Comparison of ENCODE assay signal across 18 cellular contexts in the genomic region with DNA sequence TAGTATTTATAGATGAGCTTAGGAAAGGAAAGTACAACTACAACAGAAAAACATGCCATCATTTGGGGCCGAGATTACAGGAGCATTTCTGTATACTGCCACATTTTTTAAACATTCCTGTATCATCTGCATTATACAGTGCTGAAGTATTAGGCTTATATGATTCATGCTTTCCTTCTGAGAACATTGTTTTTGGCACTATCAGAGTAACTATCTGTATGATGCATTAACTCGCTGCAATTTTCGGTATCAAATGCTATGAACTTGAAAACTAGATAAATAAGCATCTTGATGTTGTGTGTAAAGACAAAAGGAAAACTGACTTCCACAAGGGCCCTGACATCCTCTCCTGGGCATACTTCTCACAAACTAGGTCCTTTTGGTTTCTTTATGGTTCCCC.
"Had no signal": no experiment of that assay in that cellular context is flagged by ENCODE, and none has a peak within 500 bp of the region (broad histone marks: within the 10 kb centered on the region; RNA-seq: fewer than 3 reads in every experiment).

No MANE protein-coding gene starts in this region.

- H3K36me3 Mint-ChIP-seq: activated naive CD4-positive, alpha-beta T cell treated with anti-CD3 and anti-CD28 coated beads, Interleukin-2, amount 50 U/mL, for 24 hours; stimulated activated effector memory CD8-positive, alpha-beta T cell treated with anti-CD3 and anti-CD28 coated beads, Interleukin-12 subunit alpha, Interleukin-12 subunit beta, amount 100 ng/mL, for 72 hours; WTC11 had no signal

- H3K27me3 Mint-ChIP-seq: activated CD8-positive, alpha-beta T cell treated with anti-CD3 and anti-CD28 coated beads for 36 hours; activated naive CD4-positive, alpha-beta T cell treated with anti-CD3 and anti-CD28 coated beads, Interleukin-2, amount 50 U/mL, for 24 hours had no signal

- DNase-seq: activated CD4-positive, alpha-beta T cell treated with anti-CD3 and anti-CD28 coated beads for 4 hours; activated CD8-positive, alpha-beta T cell treated with anti-CD3 and anti-CD28 coated beads for 36 hours; activated effector memory CD4-positive, alpha-beta T cell treated with anti-CD3 and anti-CD28 coated beads, Interleukin-2, amount 50 U/mL, for 16 hours; activated T-cell treated with anti-CD3 and anti-CD28 coated beads, Interleukin-2, amount 50 U/mL, for 48 hours; adrenal gland; dermis blood vessel endothelial cell; erythroblast; foreskin fibroblast; glutamatergic neuron; hypothalamus; nephron progenitor cell; right lobe of liver; stimulated activated CD4-positive, alpha-beta T cell treated with anti-CD3 and anti-CD28 coated beads, Interleukin-12 subunit alpha, Interleukin-12 subunit beta, amount 100 ng/mL, for 4 hours; stimulated activated CD4-positive, alpha-beta T cell treated with anti-CD3 and anti-CD28 coated beads, Interleukin-2, amount 100 ng/mL, for 24 hours; thyroid gland had no signal

- ATAC-seq: activated CD8-positive, alpha-beta T cell treated with anti-CD3 and anti-CD28 coated beads for 36 hours; right lobe of liver; stimulated activated effector memory CD8-positive, alpha-beta T cell treated with anti-CD3 and anti-CD28 coated beads, Interleukin-12 subunit alpha, Interleukin-12 subunit beta, amount 100 ng/mL, for 72 hours; WTC11 had no signal

- H3K9me3 Mint-ChIP-seq: nephron progenitor cell, WTC11 had no signal

- H3K4me3 Mint-ChIP-seq: activated CD8-positive, alpha-beta T cell treated with anti-CD3 and anti-CD28 coated beads for 36 hours; activated naive CD4-positive, alpha-beta T cell treated with anti-CD3 and anti-CD28 coated beads, Interleukin-2, amount 50 U/mL, for 24 hours; nephron progenitor cell; stimulated activated effector memory CD8-positive, alpha-beta T cell treated with anti-CD3 and anti-CD28 coated beads, Interleukin-12 subunit alpha, Interleukin-12 subunit beta, amount 100 ng/mL, for 72 hours; WTC11 had no signal

- H3K4me1 Mint-ChIP-seq: activated naive CD4-positive, alpha-beta T cell treated with anti-CD3 and anti-CD28 coated beads, Interleukin-2, amount 50 U/mL, for 24 hours; stimulated activated effector memory CD8-positive, alpha-beta T cell treated with anti-CD3 and anti-CD28 coated beads, Interleukin-12 subunit alpha, Interleukin-12 subunit beta, amount 100 ng/mL, for 72 hours had no signal

- H3K36me3 ChIP-seq: adrenal gland, right lobe of liver, thyroid gland had no signal

- H3K27ac ChIP-seq: adrenal gland, right lobe of liver, thyroid gland had no signal

- H3K27me3 ChIP-seq: adrenal gland, thyroid gland had no signal

- H3K27ac Mint-ChIP-seq: activated CD8-positive, alpha-beta T cell treated with anti-CD3 and anti-CD28 coated beads for 36 hours; activated naive CD4-positive, alpha-beta T cell treated with anti-CD3 and anti-CD28 coated beads, Interleukin-2, amount 50 U/mL, for 24 hours; nephron progenitor cell; stimulated activated effector memory CD8-positive, alpha-beta T cell treated with anti-CD3 and anti-CD28 coated beads, Interleukin-12 subunit alpha, Interleukin-12 subunit beta, amount 100 ng/mL, for 72 hours had no signal

- H3K4me1 ChIP-seq: adrenal gland, right lobe of liver, thyroid gland had no signal

- H3K4me3 ChIP-seq: adrenal gland, right lobe of liver, thyroid gland had no signal

- H3K9me3 ChIP-seq: adrenal gland, right lobe of liver, thyroid gland had no signal
